Comparison of ENCODE assay signal across 16 cellular contexts in genomic region chr10:133165556-133166503, GRCh38. TPM values are rescaled to one million over a fixed set of nuclear protein-coding genes. Genes with fewer than 3 reads are reported as not detected.
"Had no signal": no experiment of that assay in that cellular context is flagged by ENCODE, and none has a peak within 500 bp of the region (broad histone marks: within the 10 kb centered on the region; RNA-seq: fewer than 3 reads in every experiment).

No MANE protein-coding gene starts in this region.

- DNase-seq: activated CD4-positive, alpha-beta T cell treated with anti-CD3 and anti-CD28 coated beads for 48 hours; activated gamma-delta T cell; activated T-cell treated with anti-CD3 and anti-CD28 coated beads, Interleukin-2, amount 50 U/mL, for 1 hour; brain microvascular endothelial cell; erythroblast; hippocampal formation; kidney glomerular epithelial cell; SIG-M5; small intestine; SW 1271; WERI-Rb-1 had no signal

- H3K4me1 Mint-ChIP-seq: neural crest cell had no signal

- H3K27ac Mint-ChIP-seq: activated naive CD8-positive, alpha-beta T cell; dendritic cell treated with granulocyte-macrophage colony-stimulating factor and Interleukin-4, amounts not matched to agents 40 ng/mL and 50 ng/mL, for 4 days had no signal

- H3K9me3 ChIP-seq: upper lobe of left lung had no signal

- H3K9me3 Mint-ChIP-seq: dendritic cell treated with granulocyte-macrophage colony-stimulating factor and Interleukin-4, amounts not matched to agents 40 ng/mL and 50 ng/mL, for 4 days; neural crest cell had no signal

- H3K27ac ChIP-seq: brain microvascular endothelial cell, upper lobe of left lung, WERI-Rb-1 had no signal

- H3K4me3 ChIP-seq: upper lobe of left lung had no signal

- H3K36me3 Mint-ChIP-seq: activated naive CD8-positive, alpha-beta T cell had no signal

- H3K36me3 ChIP-seq: brain microvascular endothelial cell, upper lobe of left lung, WERI-Rb-1 had no signal

- H3K4me3 Mint-ChIP-seq: activated naive CD8-positive, alpha-beta T cell; dendritic cell treated with granulocyte-macrophage colony-stimulating factor and Interleukin-4, amounts not matched to agents 40 ng/mL and 50 ng/mL, for 4 days; neural crest cell had no signal

RNA-seq across cellular contexts. Expression of gene KNDC1, which starts 5.8 kb away (rescaled TPM):
- total RNA-seq: glomerular endothelial cell had no signal
